8 cellular contexts compared by ENCODE assay signal in genomic region chr11:96075532-96075959, GRCh38.
A peak's percentile ranks its signal among the peaks of the same experiment; 100 is the strongest.
DNase-seq lines count a peak whose midpoint lies in the region; ATAC-seq, FAIRE-seq and TF ChIP-seq lines count a peak whose summit lies in the region.

No MANE protein-coding gene starts in this region.

- peak; percentile 49 for ATAC-seq in GM19467 (IDR thresholded peaks at IDR 0.05; ENCODE audit: unreplicated experiment)
- ATAC-seq in HG03439 (IDR thresholded peaks at IDR 0.05; ENCODE audit: unreplicated experiment): peak; percentile 74

- H3K27ac ChIP-seq in kidney (ENCODE audit: low read depth in 2 of 2, low read length in 2 of 2): peak overlapping the region; percentile 26 to 63
- no peak overlapping the region for H3K27ac ChIP-seq in sigmoid colon

- no peak overlapping the region for H3K9ac ChIP-seq in kidney (ENCODE audit: low read length in 2 of 2)

- 68 to 83% methylated on average over 5 of the region's 5 CpGs for WGBS in sigmoid colon, 2 donors
- WGBS in lower leg skin, 2 donors: 70 to 72% methylated on average over 5 of the region's 5 CpGs

- intact Hi-C loops in kidney (cut with DNase I): no loop called here
- intact Hi-C loops in sigmoid colon (cut with DNase I): no loop called here
- intact Hi-C loops in lower leg skin (cut with DNase I; ENCODE audit: low total_unique reads): no loop called here

- no peak for TF ChIP-seq EP300 in sigmoid colon (IDR thresholded peaks at IDR 0.05)

- FAIRE-seq in kidney (lab: Jason Lieb, UNC): no peak

- no peaks in the 10 kb centered on the region for H3K27me3 ChIP-seq in sigmoid colon

- H3K4me3 ChIP-seq in kidney (ENCODE audit: low read length in 2 of 2): no peak overlapping the region
- H3K4me3 ChIP-seq in sigmoid colon: no peak overlapping the region
- H3K4me3 ChIP-seq in lower leg skin (ENCODE audit: low read depth, poor library complexity, severe bottlenecking): no peak overlapping the region

- H3K36me3 ChIP-seq in kidney (ENCODE audit: control insufficient read depth in 1 of 2, insufficient read depth in 2 of 2, low read length in 2 of 2): peaks cover 0 to 2% of the 10 kb centered on the region in 2 donors
- no peaks in the 10 kb centered on the region for H3K36me3 ChIP-seq in sigmoid colon

- TF ChIP-seq POLR2A in sigmoid colon (IDR thresholded peaks at IDR 0.05): no peak
- TF ChIP-seq POLR2A in lower leg skin (IDR thresholded peaks at IDR 0.05): no peak

- TF ChIP-seq CTCF in kidney (IDR thresholded peaks at IDR 0.05; ENCODE audit: borderline replicate concordance, extremely low read depth, insufficient read depth) (no peak), sigmoid colon (IDR thresholded peaks at IDR 0.05) (no peak), lower leg skin (IDR thresholded peaks at IDR 0.05) (no peak)

- DNase-seq in Daoy (ENCODE audit: low read depth) (peak; percentile 8), kidney (no peak), sigmoid colon (no peak), GF-D8 (lab: John Stamatoyannopoulos, UW) (no peak), HK-2 (ENCODE audit: unreplicated experiment) (no peak), lower leg skin (ENCODE audit: low spot score in 2 of 2) (no peak)

- no peaks in the 10 kb centered on the region for H3K9me3 ChIP-seq in kidney (ENCODE audit: control insufficient read depth in 1 of 2, low read length in 2 of 2)
- no peaks in the 10 kb centered on the region for H3K9me3 ChIP-seq in sigmoid colon

- H3K4me1 ChIP-seq in kidney (ENCODE audit: control insufficient read depth in 1 of 2, insufficient read depth in 1 of 2, low read depth in 1 of 2, low read length in 2 of 2) (peaks cover 31 to 35% of the 10 kb centered on the region in 2 donors), sigmoid colon (peaks cover 0 to 6% (median 0%) of the 10 kb centered on the region in 4 donors)

Comparison
In these comparisons a context has a peak if more than half of its experiments do, and no peak if none do; other contexts are left out.
1. H3K27ac ChIP-seq: peak in kidney (2 of 2); none in sigmoid colon (0 of 4).